Comparison of ENCODE assay signal across 7 cellular contexts in the genomic region with DNA sequence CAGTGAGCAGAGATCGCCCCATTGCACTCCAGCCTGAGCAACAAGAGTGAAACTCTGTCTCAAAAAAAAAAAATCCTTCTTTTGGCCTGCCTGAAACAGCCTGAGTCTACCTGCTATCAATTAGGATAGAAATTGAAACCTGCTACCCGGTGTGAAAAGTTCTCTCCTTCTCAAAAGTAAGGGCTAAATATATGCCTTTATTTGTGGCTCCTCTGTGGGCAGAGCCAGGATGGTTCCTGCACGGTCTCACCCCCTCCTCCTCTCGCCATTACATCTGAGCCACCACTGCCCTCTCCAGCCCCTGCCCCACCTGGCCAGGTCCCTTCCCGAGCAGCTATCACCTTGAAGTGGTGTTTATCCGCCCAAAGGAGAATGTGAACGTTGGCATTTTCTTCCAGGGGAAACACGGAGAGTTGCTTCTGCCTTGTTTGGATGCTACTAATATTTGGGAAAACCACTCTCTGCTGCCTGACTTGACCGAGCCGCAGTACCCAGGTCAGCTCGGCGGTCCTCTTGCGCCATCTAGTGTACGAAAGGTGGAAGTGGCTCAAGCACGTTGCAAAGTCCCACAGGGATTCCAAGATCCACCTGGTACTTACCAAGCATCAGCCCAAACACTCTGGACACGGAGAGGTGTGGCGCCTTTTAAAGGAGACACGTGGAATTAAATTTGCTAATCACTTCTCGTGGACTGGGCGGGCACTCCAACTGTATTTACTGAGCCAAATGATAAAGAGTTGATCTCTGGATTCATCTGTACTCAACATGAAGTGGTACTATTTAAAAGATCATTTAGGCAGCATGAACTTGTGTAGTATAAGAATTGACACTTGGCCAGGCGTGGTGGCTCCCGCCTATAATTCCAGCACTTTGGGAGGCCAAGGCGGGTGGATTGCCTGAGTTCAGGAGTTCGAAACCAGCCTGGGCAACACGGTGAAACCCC. TPM values are rescaled to one million over a fixed set of nuclear protein-coding genes. Genes with fewer than 3 reads are reported as not detected.
DNase-seq lines count a peak whose midpoint lies in the region; ATAC-seq and TF ChIP-seq lines count a peak whose summit lies in the region.

No MANE protein-coding gene starts in this region.

- DNase-seq in GM13977 (ENCODE audit: low spot score) (peak; percentile 80), NCI-H82 (lab: John Stamatoyannopoulos, UW) (peak; percentile 80), mesenchymal stem cell (peak; percentile 66)
- peak; percentile 69 for DNase-seq in activated CD4-positive, alpha-beta memory T cell treated with anti-CD3 and anti-CD28 coated beads, Interleukin-2, amount 10 ng/mL, durations not matched to agents 7 days and 5 days
- DNase-seq in effector CD8-positive, alpha-beta T cell (lab: John Stamatoyannopoulos, UW): peak; percentile 45
- DNase-seq in stimulated activated CD8-positive, alpha-beta memory T cell treated with anti-CD3 and anti-CD28 coated beads, Interleukin-2, amount 100 ng/mL, for 1 hour (ENCODE audit: low read depth in 2 of 2): peak; percentile 38 to 53

- WGBS in mesenchymal stem cell: 26% methylated on average over 25 of the region's 25 CpGs

- H3K4ac ChIP-seq in mesenchymal stem cell (ENCODE audit: low read depth in 1 of 2, low read length in 2 of 2): no peak overlapping the region

- no peaks in the 10 kb centered on the region for H3K9me3 ChIP-seq in mesenchymal stem cell (ENCODE audit: control insufficient read depth, low read length)

- no peak overlapping the region for H3K14ac ChIP-seq in mesenchymal stem cell (ENCODE audit: low read length in 2 of 2)

- peaks cover 2% of the 10 kb centered on the region for H3K4me1 ChIP-seq in mesenchymal stem cell (ENCODE audit: control insufficient read depth, insufficient read depth, low read depth, low read length)

- H3K27me3 Mint-ChIP-seq in activated CD4-positive, alpha-beta memory T cell treated with anti-CD3 and anti-CD28 coated beads, Interleukin-2, amount 10 ng/mL, durations not matched to agents 7 days and 5 days: no peaks in the 10 kb centered on the region

- no peaks in the 10 kb centered on the region for H3K9me3 Mint-ChIP-seq in activated CD4-positive, alpha-beta memory T cell treated with anti-CD3 and anti-CD28 coated beads, Interleukin-2, amount 10 ng/mL, durations not matched to agents 7 days and 5 days

- no peak overlapping the region for H2BK15ac ChIP-seq in mesenchymal stem cell (ENCODE audit: low read depth, poor library complexity, severe bottlenecking)

- ATAC-seq in HG03571 (IDR thresholded peaks at IDR 0.05; ENCODE audit: unreplicated experiment): peak; percentile 69

- POLR2A ChIA-PET in activated CD4-positive, alpha-beta memory T cell treated with anti-CD3 and anti-CD28 coated beads, Interleukin-2, amount 10 ng/mL, durations not matched to agents 7 days and 5 days (lab: Charles Lee): no interaction called here

- H3K4me2 ChIP-seq in mesenchymal stem cell (ENCODE audit: low read length, poor library complexity, severe bottlenecking): no peak overlapping the region

- H4K91ac ChIP-seq in mesenchymal stem cell (ENCODE audit: low read length): no peak overlapping the region

- peak; percentile 89 for TF ChIP-seq CTCF in GM13977 (IDR thresholded peaks at IDR 0.05; ENCODE audit: extremely low read depth, insufficient read depth, missing control alignments)

- no peak overlapping the region for H3K23ac ChIP-seq in mesenchymal stem cell (ENCODE audit: low read length in 2 of 2)

- no peak overlapping the region for H3K18ac ChIP-seq in mesenchymal stem cell (ENCODE audit: low read depth in 1 of 2, low read length in 2 of 2)

- no peak overlapping the region for H2BK12ac ChIP-seq in mesenchymal stem cell (ENCODE audit: low read length in 2 of 2)

- no peaks in the 10 kb centered on the region for H3K27me3 ChIP-seq in mesenchymal stem cell (ENCODE audit: control insufficient read depth in 1 of 2, insufficient read depth in 1 of 2, low read length in 2 of 2)

- H3K4me3 Mint-ChIP-seq in activated CD4-positive, alpha-beta memory T cell treated with anti-CD3 and anti-CD28 coated beads, Interleukin-2, amount 10 ng/mL, durations not matched to agents 7 days and 5 days: no peak overlapping the region

- CTCF ChIA-PET in activated CD4-positive, alpha-beta memory T cell treated with anti-CD3 and anti-CD28 coated beads, Interleukin-2, amount 10 ng/mL, durations not matched to agents 7 days and 5 days (lab: Charles Lee): interaction anchor here (0.8 to 1.8 kb wide), 13 partner anchors 11 to 1283 kb away, joined by 3 to 7 read pairs (median 4); a partner anchor contains a TSS

- H3K4me1 Mint-ChIP-seq in activated CD4-positive, alpha-beta memory T cell treated with anti-CD3 and anti-CD28 coated beads, Interleukin-2, amount 10 ng/mL, durations not matched to agents 7 days and 5 days: peaks cover 3% of the 10 kb centered on the region

- no peak overlapping the region for H3K27ac ChIP-seq in mesenchymal stem cell (ENCODE audit: low read length, poor library complexity, severe bottlenecking)

- peak overlapping the region in 1 of 2 experiments; percentile 67 for H3K4me3 ChIP-seq in mesenchymal stem cell (ENCODE audit: insufficient read depth in 1 of 2, low read depth in 1 of 2, low read length in 2 of 2)

- peak overlapping the region; percentile 78 for H3K9ac ChIP-seq in mesenchymal stem cell (ENCODE audit: low read length)

- H3K36me3 Mint-ChIP-seq in activated CD4-positive, alpha-beta memory T cell treated with anti-CD3 and anti-CD28 coated beads, Interleukin-2, amount 10 ng/mL, durations not matched to agents 7 days and 5 days (ENCODE audit: low read depth): no peaks in the 10 kb centered on the region

- H3K27ac Mint-ChIP-seq in activated CD4-positive, alpha-beta memory T cell treated with anti-CD3 and anti-CD28 coated beads, Interleukin-2, amount 10 ng/mL, durations not matched to agents 7 days and 5 days: no peak overlapping the region

- in situ Hi-C loops in GM13977 (cut with MboI; ENCODE audit: low pct_unique_long_range_greater_than_20kb, low sequenced_read_pairs, unreplicated experiment): no loop called here

- no peak overlapping the region for H2AK5ac ChIP-seq in mesenchymal stem cell (ENCODE audit: low read length, severe bottlenecking)

- H2BK120ac ChIP-seq in mesenchymal stem cell (ENCODE audit: low read depth, low read length): no peak overlapping the region

- H3K36me3 ChIP-seq in mesenchymal stem cell (ENCODE audit: control insufficient read depth in 1 of 2, insufficient read depth in 2 of 2, low read depth in 1 of 2, low read length in 2 of 2): peaks cover 0 to 15% of the 10 kb centered on the region in 2 experiments

- no peaks in the 10 kb centered on the region for H3K79me1 ChIP-seq in mesenchymal stem cell (replicated peaks; ENCODE audit: low read length, poor library complexity, severe bottlenecking)

- H2AFZ ChIP-seq in mesenchymal stem cell (ENCODE audit: low read depth, low read length): no peak overlapping the region

- H4K8ac ChIP-seq in mesenchymal stem cell (ENCODE audit: low read length): no peak overlapping the region

- H2BK5ac ChIP-seq in mesenchymal stem cell (ENCODE audit: low read depth, low read length, poor library complexity, severe bottlenecking): no peak overlapping the region

RNA-seq across cellular contexts. Expression of a gene that starts 31.9 kb away (rescaled TPM):
- total RNA-seq in activated CD4-positive, alpha-beta memory T cell treated with anti-CD3 and anti-CD28 coated beads, Interleukin-2, amount 10 ng/mL, durations not matched to agents 7 days and 5 days: 10 to 100 TPM; 15.5 to 17.4 TPM
- polyA plus RNA-seq in mesenchymal stem cell (2013, experiment 1 of 2): 10.5 TPM
- 10.3 TPM for polyA plus RNA-seq in mesenchymal stem cell (2013, experiment 2 of 2)

RNA-seq across cellular contexts. Expression of a gene that starts 41.4 kb away (rescaled TPM):
- 10 to 100 TPM; 42.0 to 44.1 TPM for total RNA-seq in activated CD4-positive, alpha-beta memory T cell treated with anti-CD3 and anti-CD28 coated beads, Interleukin-2, amount 10 ng/mL, durations not matched to agents 7 days and 5 days
- 12.2 TPM for polyA plus RNA-seq in mesenchymal stem cell (2013, experiment 1 of 2)
- polyA plus RNA-seq in mesenchymal stem cell (2013, experiment 2 of 2): 12.8 TPM
